ENCODE assay signal across 10 cellular contexts in genomic region chr5:115888027-115888426, GRCh38. TPM values are rescaled to one million over a fixed set of nuclear protein-coding genes. Genes with fewer than 3 reads are reported as not detected.
DNase-seq lines count a peak whose midpoint lies in the region; ATAC-seq, FAIRE-seq and TF ChIP-seq lines count a peak whose summit lies in the region.
"Had no signal": no experiment of that assay in that cellular context is flagged by ENCODE, and none has a peak within 500 bp of the region (broad histone marks: within the 10 kb centered on the region; RNA-seq: fewer than 3 reads in every experiment).

No MANE protein-coding gene starts in this region.

- peak; percentile 56 for DNase-seq in A172 (ENCODE audit: low spot score)
- DNase-seq in H54 (ENCODE audit: insufficient read length, low spot score): no peak
- peak; percentile 13 for DNase-seq in RPMI7951 (ENCODE audit: low read depth)
- peak; percentile 43 for DNase-seq in fibroblast of villous mesenchyme (ENCODE audit: low read depth)
- DNase-seq in activated CD8-positive, alpha-beta memory T cell treated with anti-CD3 and anti-CD28 coated beads, Interleukin-2, amount 10 ng/mL, durations not matched to agents 7 days and 5 days: no peak
- DNase-seq in testis: no peak
- no peak for DNase-seq in SHP77 (lab: John Stamatoyannopoulos, UW)
- DNase-seq: naive thymus-derived CD4-positive, alpha-beta T cell; NCI-H1092 had no signal

- 32 to 55% methylated on average over 1 of the region's 1 CpG for WGBS in testis, 2 donors

- TF ChIP-seq CTCF in fibroblast of villous mesenchyme (IDR thresholded peaks at IDR 0.05; ENCODE audit: insufficient read depth, low read depth, low read length): peak; percentile 27
- TF ChIP-seq CTCF in testis (IDR thresholded peaks at IDR 0.05): peak in 1 of 3 experiments; percentile 36

- CTCF ChIA-PET in activated CD8-positive, alpha-beta memory T cell treated with anti-CD3 and anti-CD28 coated beads, Interleukin-2, amount 10 ng/mL, durations not matched to agents 7 days and 5 days (lab: Charles Lee): interaction anchor here (1.0 to 1.4 kb wide), 2 partner anchors 145 to 181 kb away, joined by 3 to 5 read pairs; no protein-coding TSS in a partner anchor

- no peaks in the 10 kb centered on the region for H3K4me1 Mint-ChIP-seq in activated CD8-positive, alpha-beta memory T cell treated with anti-CD3 and anti-CD28 coated beads, Interleukin-2, amount 10 ng/mL, durations not matched to agents 7 days and 5 days

- no peak overlapping the region for H3K4me3 Mint-ChIP-seq in activated CD8-positive, alpha-beta memory T cell treated with anti-CD3 and anti-CD28 coated beads, Interleukin-2, amount 10 ng/mL, durations not matched to agents 7 days and 5 days
- H3K4me3 Mint-ChIP-seq: naive thymus-derived CD4-positive, alpha-beta T cell had no signal

- H3K4me3 ChIP-seq in fibroblast of villous mesenchyme (ENCODE audit: low read depth, low read length): no peak overlapping the region
- H3K4me3 ChIP-seq in testis: no peak overlapping the region

- no peak for ATAC-seq in activated CD8-positive, alpha-beta memory T cell treated with anti-CD3 and anti-CD28 coated beads, Interleukin-2, amount 10 ng/mL, durations not matched to agents 7 days and 5 days
- ATAC-seq in GM18909 (IDR thresholded peaks at IDR 0.05; ENCODE audit: poor library complexity, unreplicated experiment): no peak
- ATAC-seq: naive thymus-derived CD4-positive, alpha-beta T cell had no signal

- no peak for TF ChIP-seq POLR2A in H54 (IDR thresholded peaks at IDR 0.05; ENCODE audit: low read depth, low read length)
- no peak for TF ChIP-seq POLR2A in testis (IDR thresholded peaks at IDR 0.05)

- no peak overlapping the region for H3K27ac ChIP-seq in testis

- no peaks in the 10 kb centered on the region for H3K27me3 Mint-ChIP-seq in activated CD8-positive, alpha-beta memory T cell treated with anti-CD3 and anti-CD28 coated beads, Interleukin-2, amount 10 ng/mL, durations not matched to agents 7 days and 5 days
- H3K27me3 Mint-ChIP-seq: naive thymus-derived CD4-positive, alpha-beta T cell had no signal

- no peaks in the 10 kb centered on the region for H3K9me3 Mint-ChIP-seq in activated CD8-positive, alpha-beta memory T cell treated with anti-CD3 and anti-CD28 coated beads, Interleukin-2, amount 10 ng/mL, durations not matched to agents 7 days and 5 days (ENCODE audit: low read depth)
- H3K9me3 Mint-ChIP-seq: naive thymus-derived CD4-positive, alpha-beta T cell had no signal

- no peaks in the 10 kb centered on the region for H3K4me1 ChIP-seq in testis

- peak; percentile 15 for FAIRE-seq in H54 (lab: Jason Lieb, UNC)

- H3K36me3 Mint-ChIP-seq in activated CD8-positive, alpha-beta memory T cell treated with anti-CD3 and anti-CD28 coated beads, Interleukin-2, amount 10 ng/mL, durations not matched to agents 7 days and 5 days: peaks cover 7% of the 10 kb centered on the region

- no peak overlapping the region for H3K27ac Mint-ChIP-seq in activated CD8-positive, alpha-beta memory T cell treated with anti-CD3 and anti-CD28 coated beads, Interleukin-2, amount 10 ng/mL, durations not matched to agents 7 days and 5 days
- H3K27ac Mint-ChIP-seq: naive thymus-derived CD4-positive, alpha-beta T cell had no signal

- intact Hi-C loops in testis (cut with DNase I; ENCODE audit: low total_unique reads): no loop called here

- no peaks in the 10 kb centered on the region for H3K9me3 ChIP-seq in testis

- H3K27me3 ChIP-seq in testis: no peaks in the 10 kb centered on the region

- H3K36me3 ChIP-seq in testis (ENCODE audit: low read depth, missing control alignments): no peaks in the 10 kb centered on the region

RNA-seq across cellular contexts. Expression of gene AP3S1, which starts 46.3 kb away (rescaled TPM):
- total RNA-seq in A172 (2014; rRNA removed; shearing (Covaris generic)): 514 and 552 TPM in 2 replicates
- total RNA-seq in RPMI7951 (2014; rRNA removed; shearing (Covaris generic)): 132 and 135 TPM in 2 replicates
- total RNA-seq in fibroblast of villous mesenchyme: 86.7 and 126 TPM in 2 replicates
- total RNA-seq in activated CD8-positive, alpha-beta memory T cell treated with anti-CD3 and anti-CD28 coated beads, Interleukin-2, amount 10 ng/mL, durations not matched to agents 7 days and 5 days: 10 to 100 TPM; 57.1 to 66.2 TPM
- 100 to 1,000 TPM; 103 to 105 TPM for total RNA-seq in testis
- 136 TPM for polyA plus RNA-seq in testis (ENCODE audit: insufficient read depth, low read depth, low replicate concordance)

RNA-seq across cellular contexts. Expression of gene ATG12, which starts 46.7 kb away (rescaled TPM):
- 134 and 164 TPM in 2 replicates for total RNA-seq in A172 (2014; rRNA removed; shearing (Covaris generic))
- 58.7 and 64.4 TPM in 2 replicates for total RNA-seq in RPMI7951 (2014; rRNA removed; shearing (Covaris generic))
- total RNA-seq in fibroblast of villous mesenchyme: 64.7 and 65.6 TPM in 2 replicates
- total RNA-seq in activated CD8-positive, alpha-beta memory T cell treated with anti-CD3 and anti-CD28 coated beads, Interleukin-2, amount 10 ng/mL, durations not matched to agents 7 days and 5 days: 10 to 100 TPM; 36.5 to 36.9 TPM
- total RNA-seq in testis: 10 to 100 TPM; 49.7 to 65.8 TPM
- polyA plus RNA-seq in testis (ENCODE audit: insufficient read depth, low read depth, low replicate concordance): 50.5 TPM

Comparison
In these comparisons a context has a peak if more than half of its experiments do, and no peak if none do; other contexts are left out.
1. DNase-seq: peak in A172 (single experiment), RPMI7951 (single experiment) and fibroblast of villous mesenchyme (single experiment); none in H54 (single experiment), activated CD8-positive, alpha-beta memory T cell treated with anti-CD3 and anti-CD28 coated beads, Interleukin-2, amount 10 ng/mL, durations not matched to agents 7 days and 5 days (single experiment), testis (single experiment) and SHP77 (0 of 2).